ENCODE assay signal across 8 cellular contexts in the genomic region with DNA sequence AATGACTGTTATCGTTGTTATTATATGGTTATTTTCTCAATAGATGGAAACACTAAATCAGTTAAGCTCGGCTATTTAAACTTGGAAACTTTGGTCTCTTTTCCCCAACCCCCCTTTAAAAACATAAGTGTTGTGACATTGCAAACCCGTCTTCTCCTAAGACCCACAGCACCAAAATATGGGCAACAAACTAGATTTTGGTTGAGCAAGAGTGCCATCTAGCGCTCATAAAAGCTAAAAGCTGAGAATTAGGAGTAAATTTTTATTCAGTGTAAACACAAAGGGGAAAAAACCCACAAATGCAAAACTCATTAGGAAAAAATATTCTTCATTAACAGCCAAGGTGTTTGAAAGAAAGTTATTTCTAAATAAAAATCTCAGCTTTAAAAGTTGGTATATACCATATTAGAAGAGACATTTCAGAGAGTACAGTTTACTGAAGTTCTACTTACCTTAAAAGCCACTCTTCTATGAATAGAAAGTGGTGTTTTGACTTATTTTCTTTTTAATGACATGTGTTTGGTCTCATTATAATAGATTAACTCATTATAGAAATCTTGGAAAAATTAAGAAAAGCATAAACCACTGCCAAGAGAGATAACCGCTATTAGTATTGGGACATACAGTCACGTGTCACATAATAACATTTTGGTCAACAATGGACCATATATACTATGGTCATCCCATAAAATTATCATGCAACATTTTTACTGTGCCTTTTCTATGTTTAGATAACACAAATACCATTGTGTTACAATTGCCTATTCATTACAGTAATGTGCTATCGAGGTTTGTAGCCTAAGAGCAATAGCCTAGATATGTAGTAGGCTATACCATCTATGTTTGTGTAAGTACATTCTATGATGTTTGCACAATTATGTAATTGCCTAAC. TPM values are rescaled to one million over a fixed set of nuclear protein-coding genes. Genes with fewer than 3 reads are reported as not detected.
DNase-seq lines count a peak whose midpoint lies in the region; ATAC-seq, FAIRE-seq and TF ChIP-seq lines count a peak whose summit lies in the region.

No MANE protein-coding gene starts in this region.

- ATAC-seq in activated CD8-positive, alpha-beta memory T cell treated with anti-CD3 and anti-CD28 coated beads, Interleukin-2, amount 10 ng/mL, durations not matched to agents 7 days and 5 days = peak; percentile 69
- peak; percentile 64 to 75 for ATAC-seq in stimulated activated naive B cell treated with anti-CD40 and anti-IgM and Interleukin-4, amounts not matched to agents 10 μg/mL and 1 μg/mL and 100 μg/mL, for 72 hours (replicated peaks)
- no peak for ATAC-seq in GM21529 (IDR thresholded peaks at IDR 0.05; ENCODE audit: unreplicated experiment)

- peak; percentile 63 for DNase-seq in activated CD8-positive, alpha-beta memory T cell treated with anti-CD3 and anti-CD28 coated beads, Interleukin-2, amount 10 ng/mL, durations not matched to agents 7 days and 5 days
- no peak for DNase-seq in activated CD8-positive, alpha-beta memory T cell treated with anti-CD3 and anti-CD28 coated beads for 24 hours
- DNase-seq in NCI-H1092 treated with DMSO at 0.1 percent for 48 hours (lab: John Stamatoyannopoulos, UW) (peak; percentile 47), SKM-1 (lab: John Stamatoyannopoulos, UW; ENCODE audit: unreplicated experiment) (peak; percentile 49), breast epithelium (ENCODE audit: low spot score in 2 of 2) (no peak), kidney (no peak)
- DNase-seq in stimulated activated naive B cell treated with anti-CD40 and anti-IgM and Interleukin-4, amounts not matched to agents 10 μg/mL and 1 μg/mL and 100 μg/mL, for 72 hours = peak; percentile 25

- no peaks in the 10 kb centered on the region for H3K4me1 ChIP-seq in breast epithelium
- peaks cover 0 to 6% of the 10 kb centered on the region in 2 donors for H3K4me1 ChIP-seq in kidney (ENCODE audit: control insufficient read depth in 1 of 2, insufficient read depth in 1 of 2, low read depth in 1 of 2, low read length in 2 of 2)

- intact Hi-C loops in breast epithelium (cut with DNase I; ENCODE audit: low total_unique reads) (no loop called here), kidney (cut with DNase I) (loop anchor here (5.0 kb wide), 1 partner anchor 531 kb away; no protein-coding TSS in a partner anchor)

- TF ChIP-seq CTCF in breast epithelium (IDR thresholded peaks at IDR 0.05) (peak; percentile 32 to 70 (median 67)), kidney (IDR thresholded peaks at IDR 0.05; ENCODE audit: borderline replicate concordance, extremely low read depth, insufficient read depth) (peak; percentile 50)

- CTCF ChIA-PET in activated CD8-positive, alpha-beta memory T cell treated with anti-CD3 and anti-CD28 coated beads, Interleukin-2, amount 10 ng/mL, durations not matched to agents 7 days and 5 days (lab: Charles Lee) = interaction anchor here (0.7 to 6.6 kb wide), 39 partner anchors 8 to 650 kb away, joined by 3 to 115 read pairs (median 4); a partner anchor contains a TSS

- peak; percentile 97 for FAIRE-seq in kidney (lab: Jason Lieb, UNC)

- no peak for TF ChIP-seq POLR2A in breast epithelium (IDR thresholded peaks at IDR 0.05)

- H3K9me3 Mint-ChIP-seq in activated CD8-positive, alpha-beta memory T cell treated with anti-CD3 and anti-CD28 coated beads, Interleukin-2, amount 10 ng/mL, durations not matched to agents 7 days and 5 days (ENCODE audit: low read depth) = no peaks in the 10 kb centered on the region
- no peaks in the 10 kb centered on the region for H3K9me3 Mint-ChIP-seq in stimulated activated naive B cell treated with anti-CD40 and anti-IgM and Interleukin-4, amounts not matched to agents 10 μg/mL and 1 μg/mL and 100 μg/mL, for 72 hours

- H3K36me3 ChIP-seq in breast epithelium (no peaks in the 10 kb centered on the region), kidney (ENCODE audit: control insufficient read depth in 1 of 2, insufficient read depth in 2 of 2, low read length in 2 of 2) (no peaks in the 10 kb centered on the region)

- no peak overlapping the region for H3K27ac Mint-ChIP-seq in activated CD8-positive, alpha-beta memory T cell treated with anti-CD3 and anti-CD28 coated beads, Interleukin-2, amount 10 ng/mL, durations not matched to agents 7 days and 5 days
- no peak overlapping the region for H3K27ac Mint-ChIP-seq in stimulated activated naive B cell treated with anti-CD40 and anti-IgM and Interleukin-4, amounts not matched to agents 10 μg/mL and 1 μg/mL and 100 μg/mL, for 72 hours

- no peak overlapping the region for H3K27ac ChIP-seq in breast epithelium
- no peak overlapping the region for H3K27ac ChIP-seq in kidney (ENCODE audit: low read depth in 2 of 2, low read length in 2 of 2)

- H3K27me3 Mint-ChIP-seq in activated CD8-positive, alpha-beta memory T cell treated with anti-CD3 and anti-CD28 coated beads, Interleukin-2, amount 10 ng/mL, durations not matched to agents 7 days and 5 days = no peaks in the 10 kb centered on the region
- H3K27me3 Mint-ChIP-seq in stimulated activated naive B cell treated with anti-CD40 and anti-IgM and Interleukin-4, amounts not matched to agents 10 μg/mL and 1 μg/mL and 100 μg/mL, for 72 hours = no peaks in the 10 kb centered on the region

- H3K4me3 Mint-ChIP-seq in activated CD8-positive, alpha-beta memory T cell treated with anti-CD3 and anti-CD28 coated beads, Interleukin-2, amount 10 ng/mL, durations not matched to agents 7 days and 5 days = no peak overlapping the region
- no peak overlapping the region for H3K4me3 Mint-ChIP-seq in stimulated activated naive B cell treated with anti-CD40 and anti-IgM and Interleukin-4, amounts not matched to agents 10 μg/mL and 1 μg/mL and 100 μg/mL, for 72 hours

- no peaks in the 10 kb centered on the region for H3K27me3 ChIP-seq in breast epithelium

- no peaks in the 10 kb centered on the region for H3K36me3 Mint-ChIP-seq in activated CD8-positive, alpha-beta memory T cell treated with anti-CD3 and anti-CD28 coated beads, Interleukin-2, amount 10 ng/mL, durations not matched to agents 7 days and 5 days
- H3K36me3 Mint-ChIP-seq in stimulated activated naive B cell treated with anti-CD40 and anti-IgM and Interleukin-4, amounts not matched to agents 10 μg/mL and 1 μg/mL and 100 μg/mL, for 72 hours = no peaks in the 10 kb centered on the region

- H3K9ac ChIP-seq in kidney (ENCODE audit: low read length in 2 of 2) = no peak overlapping the region

- H3K4me3 ChIP-seq in breast epithelium = no peak overlapping the region
- no peak overlapping the region for H3K4me3 ChIP-seq in kidney (ENCODE audit: low read length in 2 of 2)

- H3K9me3 ChIP-seq in breast epithelium = no peaks in the 10 kb centered on the region
- no peaks in the 10 kb centered on the region for H3K9me3 ChIP-seq in kidney (ENCODE audit: control insufficient read depth in 1 of 2, low read length in 2 of 2)

- peaks cover 32% of the 10 kb centered on the region for H3K4me1 Mint-ChIP-seq in activated CD8-positive, alpha-beta memory T cell treated with anti-CD3 and anti-CD28 coated beads, Interleukin-2, amount 10 ng/mL, durations not matched to agents 7 days and 5 days
- peaks cover 10 to 18% of the 10 kb centered on the region in 2 donors for H3K4me1 Mint-ChIP-seq in stimulated activated naive B cell treated with anti-CD40 and anti-IgM and Interleukin-4, amounts not matched to agents 10 μg/mL and 1 μg/mL and 100 μg/mL, for 72 hours

RNA-seq across cellular contexts. Expression of a gene that starts 21.1 kb away (rescaled TPM):
- total RNA-seq in activated CD8-positive, alpha-beta memory T cell treated with anti-CD3 and anti-CD28 coated beads, Interleukin-2, amount 10 ng/mL, durations not matched to agents 7 days and 5 days = 10 to 100 TPM; 18.3 to 20.9 TPM
- total RNA-seq in breast epithelium = 100 to 1,000 TPM in 2 of 3 donors, 10 to 100 TPM in 1; 70.8 to 141 (median 108) TPM
- total RNA-seq in kidney = 26.0 TPM
- 14.8 TPM for polyA plus RNA-seq in kidney (ENCODE audit: insufficient read depth, low read depth, low replicate concordance)

RNA-seq across cellular contexts. Expression of a gene that starts 21.7 kb away (rescaled TPM):
- 10 to 100 TPM; 23.9 to 25.5 TPM for total RNA-seq in activated CD8-positive, alpha-beta memory T cell treated with anti-CD3 and anti-CD28 coated beads, Interleukin-2, amount 10 ng/mL, durations not matched to agents 7 days and 5 days
- total RNA-seq in breast epithelium = 10 to 100 TPM; 14.1 to 23.7 (median 19.8) TPM
- total RNA-seq in kidney = 10.6 TPM
- 6.3 TPM for polyA plus RNA-seq in kidney (ENCODE audit: insufficient read depth, low read depth, low replicate concordance)

Comparison
In these comparisons a context has a peak if more than half of its experiments do, and no peak if none do; other contexts are left out.
1. DNase-seq: peak in activated CD8-positive, alpha-beta memory T cell treated with anti-CD3 and anti-CD28 coated beads, Interleukin-2, amount 10 ng/mL, durations not matched to agents 7 days and 5 days (single experiment), NCI-H1092 treated with DMSO at 0.1 percent for 48 hours (single experiment), SKM-1 (single experiment) and stimulated activated naive B cell treated with anti-CD40 and anti-IgM and Interleukin-4, amounts not matched to agents 10 μg/mL and 1 μg/mL and 100 μg/mL, for 72 hours (single experiment); none in activated CD8-positive, alpha-beta memory T cell treated with anti-CD3 and anti-CD28 coated beads for 24 hours (single experiment), breast epithelium (0 of 2) and kidney (single experiment).